ENCODE assay signal across 8 cellular contexts in genomic region chr1:235972316-235973090, GRCh38.
DNase-seq lines count a peak whose midpoint lies in the region; ATAC-seq and TF ChIP-seq lines count a peak whose summit lies in the region.

No MANE protein-coding gene starts in this region.

- peaks cover 18% of the 10 kb centered on the region for H3K36me3 ChIP-seq in MG63
- peaks cover 9% of the 10 kb centered on the region for H3K36me3 ChIP-seq in suprapubic skin

- CTCF ChIA-PET in GM10248 (lab: Yijun Ruan, JAX) = interaction anchor here (0.6 to 4.0 kb wide), 76 partner anchors 10 to 868 kb away, joined by 3 to 85 read pairs (median 6); partner anchors contain the start of genes B3GALNT2 and LYST

- H3K4me1 ChIP-seq in suprapubic skin = peaks cover 14% of the 10 kb centered on the region

- no peaks in the 10 kb centered on the region for H3K27me3 ChIP-seq in MG63
- no peaks in the 10 kb centered on the region for H3K27me3 ChIP-seq in suprapubic skin

- no peaks in the 10 kb centered on the region for H3K27me3 Mint-ChIP-seq in brain

- H3K9me3 ChIP-seq in MG63 (0 out of 2 replicates have a peak, but pooled peaks cover 2% of the 10 kb centered on the region), suprapubic skin (no peaks in the 10 kb centered on the region)

- WGBS in suprapubic skin = 56% methylated on average over 8 of the region's 8 CpGs

- DNase-seq in GM10248 (ENCODE audit: extremely low spot score) (peak; percentile 32), MG63 (peak; percentile 35), kidney glomerular epithelial cell (lab: John Stamatoyannopoulos, UW) (peak; percentile 41), suprapubic skin (ENCODE audit: low spot score in 2 of 2) (no peak), CD1c-positive myeloid dendritic cell (ENCODE audit: extremely low spot score) (no peak), iPS-NIHi11 (ENCODE audit: low spot score) (no peak)

- TF ChIP-seq CTCF in GM10248 (IDR thresholded peaks at IDR 0.05; ENCODE audit: control extremely low read depth, extremely low read depth, low read depth, missing control alignments) (no peak), brain (conservative IDR thresholded peaks at IDR 0.05) (no peak), suprapubic skin (IDR thresholded peaks at IDR 0.05) (no peak)

- H3K27ac Mint-ChIP-seq in brain = peak overlapping the region in 4 of 5 experiments; percentile 73 to 90 (median 82)

- H3K4me3 Mint-ChIP-seq in brain = peak overlapping the region; percentile 57 to 83 (median 81)

- H3K36me3 Mint-ChIP-seq in brain = peaks cover 17% of the 10 kb centered on the region

- peak overlapping the region; percentile 94 for H3K27ac ChIP-seq in suprapubic skin

- POLR2A ChIA-PET in GM10248 (lab: Yijun Ruan, JAX) = interaction anchor here (0.6 kb wide), 1 partner anchor 1470 kb away, joined by 5 read pairs; no protein-coding TSS in a partner anchor

- peaks cover 4 to 11% (median 8%) of the 10 kb centered on the region in 5 experiments for H3K9me3 Mint-ChIP-seq in brain

- peaks cover 15% of the 10 kb centered on the region for H3K4me1 Mint-ChIP-seq in brain

- ATAC-seq in GM21825 (IDR thresholded peaks at IDR 0.05; ENCODE audit: unreplicated experiment) = peak; percentile 43

- no peak for TF ChIP-seq POLR2A in suprapubic skin (IDR thresholded peaks at IDR 0.05)

- H3K4me3 ChIP-seq in MG63 = peak overlapping the region; percentile 15
- H3K4me3 ChIP-seq in suprapubic skin = peak overlapping the region; percentile 41

- TF ChIP-seq EP300 in suprapubic skin (IDR thresholded peaks at IDR 0.05) = no peak

Comparison
In these comparisons a context has a peak if more than half of its experiments do, and no peak if none do; other contexts are left out.
1. DNase-seq: peak in GM10248 (single experiment), MG63 (single experiment) and kidney glomerular epithelial cell (single experiment); none in suprapubic skin (0 of 2), CD1c-positive myeloid dendritic cell (single experiment) and iPS-NIHi11 (single experiment).